In genomic region chr3:52636673-52637072, GRCh38 we compare ENCODE assay signal across 18 cellular contexts. TPM values are rescaled to one million over a fixed set of nuclear protein-coding genes. Genes with fewer than 3 reads are reported as not detected.
A peak's percentile ranks its signal among the peaks of the same experiment; 100 is the strongest.
DNase-seq lines count a peak whose midpoint lies in the region; FAIRE-seq and TF ChIP-seq lines count a peak whose summit lies in the region.
"Had no signal": no experiment of that assay in that cellular context is flagged by ENCODE, and none has a peak within 500 bp of the region (broad histone marks: within the 10 kb centered on the region; RNA-seq: fewer than 3 reads in every experiment).

No MANE protein-coding gene starts in this region.

- FAIRE-seq in islet of Langerhans (lab: Jason Lieb, UNC) = peak; percentile 27
- FAIRE-seq: RCC 7860 had no signal

- no peak for TF ChIP-seq EP300 in stomach (IDR thresholded peaks at IDR 0.05)

- no peak overlapping the region for H3K27ac Mint-ChIP-seq in activated CD4-positive, alpha-beta T cell treated with anti-CD3 and anti-CD28 coated beads, Interleukin-2, amount 10 ng/mL, durations not matched to agents 7 days and 5 days
- H3K27ac Mint-ChIP-seq: endodermal cell, nephron progenitor cell had no signal

- no TSS peak for BruUV-seq in PC-9 (replicated peaks; lab: Mats Ljungman, UMichigan)
- BruUV-seq in OCI-LY7 (replicated peaks; lab: Mats Ljungman, UMichigan) = no TSS peak

- H3K4me2 ChIP-seq in PC-9 (0 out of 2 replicates have a peak overlapping the region, but pooled peaks have one; percentile 28), OCI-LY7 (ENCODE audit: low read length) (no peak overlapping the region)
- H3K4me2 ChIP-seq: BLaER1 treated with 17β-estradiol and CSF1 and Interleukin-3, amounts not matched to agents 10 nM and 100 nM had no signal

- no peak overlapping the region for H2AFZ ChIP-seq in PC-9
- H2AFZ ChIP-seq in OCI-LY7 (ENCODE audit: low read length) = no peak overlapping the region

- DNase-seq in Daoy (ENCODE audit: low read depth) = peak; percentile 61
- peak; percentile 36 for DNase-seq in HT1080 (ENCODE audit: low read depth)
- DNase-seq in PC-9 = peak; percentile 35 to 81
- DNase-seq in OCI-LY7 (ENCODE audit: low spot score) = no peak
- no peak for DNase-seq in activated CD4-positive, alpha-beta T cell treated with anti-CD3 and anti-CD28 coated beads, Interleukin-2, amount 10 ng/mL, durations not matched to agents 7 days and 5 days
- no peak for DNase-seq in stomach
- no peak for DNase-seq in epidermal melanocyte (ENCODE audit: insufficient read length, low spot score)
- DNase-seq: activated CD4-positive, alpha-beta T cell treated with anti-CD3 and anti-CD28 coated beads, Interleukin-2, amount 50 U/mL, for 48 hours; endodermal cell; heart left ventricle; IMR-90; left ventricle myocardium superior; NCI-H2081 treated with DMSO at 0.1 percent for 48 hours; nephron progenitor cell had no signal

- intact Hi-C loops in PC-9 (cut with micrococcal nuclease; ENCODE audit: unreplicated experiment) (no loop called here), OCI-LY7 (cut with micrococcal nuclease; ENCODE audit: unreplicated experiment) (no loop called here), stomach (cut with DNase I; ENCODE audit: low total_unique reads) (no loop called here)

- TF ChIP-seq CTCF in PC-9 (conservative IDR thresholded peaks at IDR 0.05) (no peak), OCI-LY7 (conservative IDR thresholded peaks at IDR 0.05; ENCODE audit: low read length) (no peak), stomach (IDR thresholded peaks at IDR 0.05) (no peak)

- H3K36me3 Mint-ChIP-seq in activated CD4-positive, alpha-beta T cell treated with anti-CD3 and anti-CD28 coated beads, Interleukin-2, amount 10 ng/mL, durations not matched to agents 7 days and 5 days (ENCODE audit: low read depth) = peaks cover 39% of the 10 kb centered on the region

- WGBS in stomach, 5 donors = 54 to 68% (median 58%) methylated on average over 4 of the region's 4 CpGs

- H4K20me1 ChIP-seq in PC-9 (ENCODE audit: insufficient read depth) (no peaks in the 10 kb centered on the region), OCI-LY7 (ENCODE audit: insufficient read depth, low read length) (no peaks in the 10 kb centered on the region)

- H3K36me3 ChIP-seq in PC-9 (ENCODE audit: low read depth) (no peaks in the 10 kb centered on the region), OCI-LY7 (ENCODE audit: insufficient read depth, low read length) (peaks cover 78% of the 10 kb centered on the region), stomach (peaks cover 58 to 100% (median 92%) of the 10 kb centered on the region in 4 donors)

- H3K4me1 ChIP-seq in PC-9 (replicated peaks; ENCODE audit: insufficient read depth) = peaks cover 10% of the 10 kb centered on the region; the same call in 1 of the 2 replicates
- no peaks in the 10 kb centered on the region for H3K4me1 ChIP-seq in OCI-LY7 (ENCODE audit: insufficient read depth, low read length, poor library complexity, severe bottlenecking)
- H3K4me1 ChIP-seq in stomach = no peaks in the 10 kb centered on the region
- H3K4me1 ChIP-seq: BLaER1 treated with 17β-estradiol and CSF1 and Interleukin-3, amounts not matched to agents 10 nM and 100 nM; heart left ventricle had no signal

- H3K27me3 Mint-ChIP-seq in activated CD4-positive, alpha-beta T cell treated with anti-CD3 and anti-CD28 coated beads, Interleukin-2, amount 10 ng/mL, durations not matched to agents 7 days and 5 days = no peaks in the 10 kb centered on the region

- H3K4me1 Mint-ChIP-seq in activated CD4-positive, alpha-beta T cell treated with anti-CD3 and anti-CD28 coated beads, Interleukin-2, amount 10 ng/mL, durations not matched to agents 7 days and 5 days = peaks cover 2% of the 10 kb centered on the region
- H3K4me1 Mint-ChIP-seq: nephron progenitor cell had no signal

- H3K27me3 ChIP-seq in PC-9 (ENCODE audit: insufficient read depth, low read depth) (no peaks in the 10 kb centered on the region), stomach (no peaks in the 10 kb centered on the region)
- H3K27me3 ChIP-seq: BLaER1 treated with 17β-estradiol and CSF1 and Interleukin-3, amounts not matched to agents 10 nM and 100 nM; heart left ventricle had no signal

- H3K79me2 ChIP-seq in PC-9 (ENCODE audit: low read depth) (no peaks in the 10 kb centered on the region), OCI-LY7 (ENCODE audit: insufficient read depth, low read depth, low read length) (no peaks in the 10 kb centered on the region)

- no peaks in the 10 kb centered on the region for H3K9me3 Mint-ChIP-seq in activated CD4-positive, alpha-beta T cell treated with anti-CD3 and anti-CD28 coated beads, Interleukin-2, amount 10 ng/mL, durations not matched to agents 7 days and 5 days
- H3K9me3 Mint-ChIP-seq: endodermal cell, nephron progenitor cell had no signal

- H3K9me2 ChIP-seq in PC-9 (ENCODE audit: insufficient read depth) = no peaks in the 10 kb centered on the region
- no peaks in the 10 kb centered on the region for H3K9me2 ChIP-seq in OCI-LY7 (ENCODE audit: insufficient read depth, low read length)

- no peak overlapping the region for H3K4me3 ChIP-seq in PC-9
- H3K4me3 ChIP-seq in OCI-LY7 (ENCODE audit: low read depth, low read length, poor library complexity, severe bottlenecking) = no peak overlapping the region
- no peak overlapping the region for H3K4me3 ChIP-seq in stomach
- H3K4me3 ChIP-seq: BLaER1 treated with 17β-estradiol and CSF1 and Interleukin-3, amounts not matched to agents 10 nM and 100 nM; heart left ventricle; skin epidermis had no signal

- POLR2A ChIA-PET in PC-9 (lab: Charles Lee; ENCODE audit: unreplicated experiment) (interaction anchor here (0.6 to 0.7 kb wide), 4 partner anchors 49 to 101 kb away, joined by 3 to 8 read pairs (median 6); partner anchors contain the start of genes GNL3, PBRM1 and UQCC5), OCI-LY7 (lab: Charles Lee) (no interaction called here)
- POLR2A ChIA-PET in activated CD4-positive, alpha-beta T cell treated with anti-CD3 and anti-CD28 coated beads, Interleukin-2, amount 10 ng/mL, durations not matched to agents 7 days and 5 days (lab: Charles Lee) = no interaction called here

- no peak overlapping the region for H3K4me3 Mint-ChIP-seq in activated CD4-positive, alpha-beta T cell treated with anti-CD3 and anti-CD28 coated beads, Interleukin-2, amount 10 ng/mL, durations not matched to agents 7 days and 5 days
- H3K4me3 Mint-ChIP-seq: endodermal cell, nephron progenitor cell had no signal

- CTCF ChIA-PET in PC-9 (lab: Charles Lee) = no interaction called here
- CTCF ChIA-PET in OCI-LY7 (lab: Charles Lee; ENCODE audit: unreplicated experiment) = no interaction called here
- CTCF ChIA-PET in activated CD4-positive, alpha-beta T cell treated with anti-CD3 and anti-CD28 coated beads, Interleukin-2, amount 10 ng/mL, durations not matched to agents 7 days and 5 days (lab: Charles Lee) = interaction anchor here (0.6 to 1.3 kb wide), 2 partner anchors 10 to 1369 kb away, joined by 3 to 4 read pairs; no protein-coding TSS in a partner anchor

- no peak for TF ChIP-seq POLR2A in stomach (IDR thresholded peaks at IDR 0.05)

- peaks cover 8% of the 10 kb centered on the region; the same call in 1 of the 2 replicates for H3F3A ChIP-seq in PC-9 (ENCODE audit: insufficient read depth, low read depth)

- H3K27ac ChIP-seq in PC-9 (peak overlapping the region; percentile 53; the same call in 1 of the 2 replicates), OCI-LY7 (ENCODE audit: low read depth, low read length, poor library complexity, severe bottlenecking) (no peak overlapping the region), stomach (peak overlapping the region in 1 of 5 donors; percentile 1)
- H3K27ac ChIP-seq: BLaER1 treated with 17β-estradiol and CSF1 and Interleukin-3, amounts not matched to agents 10 nM and 100 nM; heart left ventricle had no signal

- H3K9me3 ChIP-seq in PC-9 (ENCODE audit: insufficient read depth, low read depth) = no peaks in the 10 kb centered on the region
- H3K9me3 ChIP-seq in OCI-LY7 (ENCODE audit: low read length) = no peaks in the 10 kb centered on the region
- H3K9me3 ChIP-seq in stomach = no peaks in the 10 kb centered on the region
- H3K9me3 ChIP-seq: BLaER1 treated with 17β-estradiol and CSF1 and Interleukin-3, amounts not matched to agents 10 nM and 100 nM; heart left ventricle had no signal

RNA-seq across cellular contexts. Expression of gene PBRM1, which starts 49.0 kb away (rescaled TPM):
- 34.1 and 36.7 TPM in 2 replicates for total RNA-seq in Daoy (2014; rRNA removed; shearing (Covaris generic))
- 33.9 and 40.8 TPM in 2 replicates for total RNA-seq in HT1080 (2014; rRNA removed; shearing (Covaris generic))
- polyA plus RNA-seq in HT1080 (2015; cell fraction: cytosol; rRNA removed) = 17.3 and 23.0 TPM in 2 replicates
- 45.3 and 47.3 TPM in 2 replicates for polyA plus RNA-seq in HT1080 (2015; cell fraction: nucleus; rRNA removed)
- 35.2 and 42.8 TPM in 2 replicates for total RNA-seq in PC-9 (2021)
- 67.2 and 75.7 TPM in 2 replicates for total RNA-seq in OCI-LY7 (2014; rRNA removed; shearing (Covaris generic))
- total RNA-seq in OCI-LY7 (2022) = 90.8 and 91.1 TPM in 2 replicates
- 10 to 100 TPM; 88.9 to 97.7 TPM for total RNA-seq in activated CD4-positive, alpha-beta T cell treated with anti-CD3 and anti-CD28 coated beads, Interleukin-2, amount 10 ng/mL, durations not matched to agents 7 days and 5 days
- 100 to 1,000 TPM in 3 of 5 donors, 10 to 100 TPM in 2; 55.0 to 130 (median 105) TPM for total RNA-seq in stomach
- polyA plus RNA-seq in stomach = 1 to 10 TPM; 6.0 to 8.4 (median 7.8) TPM

RNA-seq across cellular contexts. Expression of gene GNL3, which starts 49.2 kb away (rescaled TPM):
- 203 and 268 TPM in 2 replicates for total RNA-seq in Daoy (2014; rRNA removed; shearing (Covaris generic))
- total RNA-seq in HT1080 (2014; rRNA removed; shearing (Covaris generic)) = 138 and 161 TPM in 2 replicates
- polyA plus RNA-seq in HT1080 (2015; cell fraction: cytosol; rRNA removed) = 119 and 124 TPM in 2 replicates
- 233 and 237 TPM in 2 replicates for polyA plus RNA-seq in HT1080 (2015; cell fraction: nucleus; rRNA removed)
- total RNA-seq in PC-9 (2021) (82.3 and 91.2 TPM in 2 replicates), OCI-LY7 (2022) (147 and 182 TPM in 2 replicates), stomach (100 to 1,000 TPM in 1 of 5 donors, 10 to 100 TPM in 3, 1 to 10 TPM in 1; 5.8 to 114 (median 88.9) TPM)
- total RNA-seq in OCI-LY7 (2014; rRNA removed; shearing (Covaris generic)) = 220 and 232 TPM in 2 replicates
- total RNA-seq in activated CD4-positive, alpha-beta T cell treated with anti-CD3 and anti-CD28 coated beads, Interleukin-2, amount 10 ng/mL, durations not matched to agents 7 days and 5 days = 10 to 100 TPM; 74.8 to 79.1 TPM
- 10 to 100 TPM; 37.9 to 69.1 (median 55.3) TPM for polyA plus RNA-seq in stomach

Comparison
In these comparisons a context has a peak if more than half of its experiments do, and no peak if none do; other contexts are left out.
1. DNase-seq: peak in Daoy (single experiment), HT1080 (single experiment) and PC-9 (2 of 2); none in OCI-LY7 (single experiment), activated CD4-positive, alpha-beta T cell treated with anti-CD3 and anti-CD28 coated beads, Interleukin-2, amount 10 ng/mL, durations not matched to agents 7 days and 5 days (single experiment), stomach (single experiment) and epidermal melanocyte (single experiment).